Comparison of ENCODE assay signal across 20 cellular contexts in the genomic region with DNA sequence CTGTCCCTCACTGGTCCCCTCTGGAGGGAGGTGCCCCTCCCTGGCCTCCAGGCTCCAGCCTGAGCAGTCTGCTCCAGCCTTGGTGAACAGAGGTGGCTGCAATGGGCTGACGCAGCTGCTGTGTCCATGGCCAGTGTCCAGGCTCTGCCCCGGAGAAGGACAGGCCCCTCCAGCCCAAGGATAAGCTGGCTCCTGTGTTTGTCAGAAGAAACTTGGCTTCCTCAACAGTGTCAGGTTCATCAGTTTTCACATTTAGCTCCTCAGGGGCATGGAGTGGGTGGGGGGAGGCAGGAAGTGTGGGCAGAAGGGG.
"Had no signal": no experiment of that assay in that cellular context is flagged by ENCODE, and none has a peak within 500 bp of the region (broad histone marks: within the 10 kb centered on the region; RNA-seq: fewer than 3 reads in every experiment).

No MANE protein-coding gene starts in this region.

- H3K36me3 Mint-ChIP-seq: activated naive CD8-positive, alpha-beta T cell treated with anti-CD3 and anti-CD28 coated beads, Interleukin-2, amount 10 ng/mL, durations not matched to agents 7 days and 5 days; mesothelial cell of epicardium had no signal

- H3K27me3 ChIP-seq: cardiac muscle cell, upper lobe of left lung had no signal

- H3K36me3 ChIP-seq: cardiac muscle cell, suprapubic skin, upper lobe of left lung had no signal

- H3K9me3 ChIP-seq: suprapubic skin, upper lobe of left lung had no signal

- H3K4me1 Mint-ChIP-seq: activated CD4-positive, alpha-beta T cell treated with anti-CD3 and anti-CD28 coated beads, Interleukin-2, amount 10 ng/mL, durations not matched to agents 24 days and 14 days; activated naive CD8-positive, alpha-beta T cell treated with anti-CD3 and anti-CD28 coated beads, Interleukin-2, amount 10 ng/mL, durations not matched to agents 7 days and 5 days; activated T-helper 17 cell treated with anti-CD3 and anti-CD28 coated beads, Interleukin-2, amount 50 U/mL, for 72 hours; mesothelial cell of epicardium; stimulated activated naive CD8-positive, alpha-beta T cell treated with anti-CD3 and anti-CD28 coated beads, Interleukin-15, amount 100 ng/mL, for 72 hours had no signal

- DNase-seq: activated CD4-positive, alpha-beta T cell treated with anti-CD3 and anti-CD28 coated beads, Interleukin-2, amount 10 ng/mL, durations not matched to agents 24 days and 14 days; activated CD4-positive, CD25-positive, alpha-beta regulatory T cell; activated naive CD4-positive, alpha-beta T cell; activated naive CD8-positive, alpha-beta T cell treated with anti-CD3 and anti-CD28 coated beads, Interleukin-2, amount 10 ng/mL, durations not matched to agents 7 days and 5 days; amygdala; foreskin keratinocyte; glutamatergic neuron; hippocampal formation; small intestine; stimulated activated CD4-positive, alpha-beta T cell treated with anti-CD3 and anti-CD28 coated beads, Interleukin-15, amount 100 ng/mL, for 24 hours; stimulated activated CD4-positive, alpha-beta T cell treated with anti-CD3 and anti-CD28 coated beads, Interleukin-4, amount 100 ng/mL, for 1 hour; stimulated activated naive CD8-positive, alpha-beta T cell treated with anti-CD3 and anti-CD28 coated beads, Interleukin-15, amount 100 ng/mL, for 72 hours; T1000 had no signal

- H3K27ac ChIP-seq: cardiac muscle cell, foreskin keratinocyte, suprapubic skin, upper lobe of left lung had no signal

- H3K4me1 ChIP-seq: foreskin keratinocyte, suprapubic skin, upper lobe of left lung had no signal

- H3K27ac Mint-ChIP-seq: activated CD4-positive, alpha-beta T cell treated with anti-CD3 and anti-CD28 coated beads, Interleukin-2, amount 10 ng/mL, durations not matched to agents 24 days and 14 days; activated naive CD8-positive, alpha-beta T cell treated with anti-CD3 and anti-CD28 coated beads, Interleukin-2, amount 10 ng/mL, durations not matched to agents 7 days and 5 days; activated T-helper 17 cell treated with anti-CD3 and anti-CD28 coated beads, Interleukin-2, amount 50 U/mL, for 72 hours; mesothelial cell of epicardium; progenitor cell of endocrine pancreas had no signal

- H3K4me3 Mint-ChIP-seq: activated CD4-positive, alpha-beta T cell treated with anti-CD3 and anti-CD28 coated beads, Interleukin-2, amount 10 ng/mL, durations not matched to agents 24 days and 14 days; activated naive CD8-positive, alpha-beta T cell treated with anti-CD3 and anti-CD28 coated beads, Interleukin-2, amount 10 ng/mL, durations not matched to agents 7 days and 5 days; activated T-helper 17 cell treated with anti-CD3 and anti-CD28 coated beads, Interleukin-2, amount 50 U/mL, for 72 hours; mesothelial cell of epicardium; stimulated activated naive CD8-positive, alpha-beta T cell treated with anti-CD3 and anti-CD28 coated beads, Interleukin-15, amount 100 ng/mL, for 72 hours had no signal

- H3K9me3 Mint-ChIP-seq: activated CD4-positive, alpha-beta T cell treated with anti-CD3 and anti-CD28 coated beads, Interleukin-2, amount 10 ng/mL, durations not matched to agents 24 days and 14 days; activated naive CD8-positive, alpha-beta T cell treated with anti-CD3 and anti-CD28 coated beads, Interleukin-2, amount 10 ng/mL, durations not matched to agents 7 days and 5 days; activated T-helper 17 cell treated with anti-CD3 and anti-CD28 coated beads, Interleukin-2, amount 50 U/mL, for 72 hours; mesothelial cell of epicardium; stimulated activated naive CD8-positive, alpha-beta T cell treated with anti-CD3 and anti-CD28 coated beads, Interleukin-15, amount 100 ng/mL, for 72 hours had no signal

- H3K4me3 ChIP-seq: cardiac muscle cell, lung, suprapubic skin, upper lobe of left lung had no signal

- H3K27me3 Mint-ChIP-seq: activated naive CD8-positive, alpha-beta T cell treated with anti-CD3 and anti-CD28 coated beads, Interleukin-2, amount 10 ng/mL, durations not matched to agents 7 days and 5 days had no signal
